ENCODE assay signal across 28 cellular contexts in genomic region chr22:19827341-19828034, GRCh38.
"Had no signal": no experiment of that assay in that cellular context is flagged by ENCODE, and none has a peak within 500 bp of the region (broad histone marks: within the 10 kb centered on the region; RNA-seq: fewer than 3 reads in every experiment).

No MANE protein-coding gene starts in this region.

- H3K36me3 Mint-ChIP-seq: naive B cell; natural killer cell treated with Interleukin-12 subunit alpha and Interleukin-12 subunit beta and Interleukin-15 and Interleukin-18, amount 100 ng/mL, for 72 hours had no signal

- H3K27ac ChIP-seq: dorsolateral prefrontal cortex, epithelial cell of prostate, gastrocnemius medialis, neutrophil, ovary, psoas muscle, spleen, thoracic aorta, tibial nerve, upper lobe of left lung had no signal

- H3K36me3 ChIP-seq: gastrocnemius medialis, neutrophil, ovary, spleen, thoracic aorta, tibial nerve, upper lobe of left lung had no signal

- H3K9me3 Mint-ChIP-seq: natural killer cell treated with Interleukin-12 subunit alpha and Interleukin-12 subunit beta and Interleukin-15 and Interleukin-18, amount 100 ng/mL, for 72 hours; neural crest cell; stimulated activated naive CD8-positive, alpha-beta T cell treated with anti-CD3 and anti-CD28 coated beads, Interleukin-15, Interleukin-2, amounts not matched to agents 100 ng/mL and 50 ng/mL, for 24 hours had no signal

- H3K9me3 ChIP-seq: gastrocnemius medialis, mucosa of descending colon, neutrophil, ovary, psoas muscle, spleen, thoracic aorta, tibial nerve, upper lobe of left lung had no signal

- ATAC-seq: esophagus mucosa; left ventricle myocardium superior; mucosa of descending colon; natural killer cell treated with Interleukin-12 subunit alpha and Interleukin-12 subunit beta and Interleukin-15 and Interleukin-18, amount 100 ng/mL, for 72 hours; right cardiac atrium; stimulated activated naive B cell treated with anti-CD40 and anti-IgM and Interleukin-4, amounts not matched to agents 10 μg/mL and 1 μg/mL and 100 μg/mL, for 72 hours had no signal

- H3K4me1 ChIP-seq: psoas muscle, tibial nerve had no signal

- H3K4me3 Mint-ChIP-seq: mesothelial cell of epicardium; naive B cell; natural killer cell treated with Interleukin-12 subunit alpha and Interleukin-12 subunit beta and Interleukin-15 and Interleukin-18, amount 100 ng/mL, for 72 hours; neural crest cell; stimulated activated naive B cell treated with anti-CD40 and anti-IgM and Interleukin-4, amounts not matched to agents 10 μg/mL and 1 μg/mL and 100 μg/mL, for 72 hours; stimulated activated naive CD8-positive, alpha-beta T cell treated with anti-CD3 and anti-CD28 coated beads, Interleukin-15, Interleukin-2, amounts not matched to agents 100 ng/mL and 50 ng/mL, for 24 hours had no signal

- DNase-seq: effector CD4-positive, alpha-beta T cell; foreskin fibroblast; gastrocnemius medialis; left ventricle myocardium superior; mesenchymal stem cell; mucosa of descending colon; naive B cell; ovary; psoas muscle; right cardiac atrium; spleen; stimulated activated CD4-positive, alpha-beta T cell treated with anti-CD3 and anti-CD28 coated beads, Interleukin-4, amount 100 ng/mL, for 4 hours; stimulated activated naive B cell treated with anti-CD40 and anti-IgM and Interleukin-4, amounts not matched to agents 10 μg/mL and 1 μg/mL and 100 μg/mL, for 72 hours; upper lobe of left lung had no signal

- FAIRE-seq: colon, keratinocyte had no signal

- H3K27me3 ChIP-seq: dorsolateral prefrontal cortex, gastrocnemius medialis, neutrophil, ovary, spleen, tibial nerve, upper lobe of left lung had no signal

- H3K4me3 ChIP-seq: dorsolateral prefrontal cortex, gastrocnemius medialis, lung, mucosa of descending colon, ovary, psoas muscle, skin epidermis, spleen, thoracic aorta, tibial nerve, upper lobe of left lung had no signal

- H3K27me3 Mint-ChIP-seq: natural killer cell treated with Interleukin-12 subunit alpha and Interleukin-12 subunit beta and Interleukin-15 and Interleukin-18, amount 100 ng/mL, for 72 hours; stimulated activated naive B cell treated with anti-CD40 and anti-IgM and Interleukin-4, amounts not matched to agents 10 μg/mL and 1 μg/mL and 100 μg/mL, for 72 hours; stimulated activated naive CD8-positive, alpha-beta T cell treated with anti-CD3 and anti-CD28 coated beads, Interleukin-15, Interleukin-2, amounts not matched to agents 100 ng/mL and 50 ng/mL, for 24 hours had no signal

- H3K27ac Mint-ChIP-seq: mesothelial cell of epicardium; natural killer cell treated with Interleukin-12 subunit alpha and Interleukin-12 subunit beta and Interleukin-15 and Interleukin-18, amount 100 ng/mL, for 72 hours; stimulated activated naive B cell treated with anti-CD40 and anti-IgM and Interleukin-4, amounts not matched to agents 10 μg/mL and 1 μg/mL and 100 μg/mL, for 72 hours; stimulated activated naive CD8-positive, alpha-beta T cell treated with anti-CD3 and anti-CD28 coated beads, Interleukin-15, Interleukin-2, amounts not matched to agents 100 ng/mL and 50 ng/mL, for 24 hours had no signal
